ENCODE assay signal across 8 cellular contexts in genomic region chr13:38223093-38223492, GRCh38.
DNase-seq lines count a peak whose midpoint lies in the region; ATAC-seq and TF ChIP-seq lines count a peak whose summit lies in the region.

No MANE protein-coding gene starts in this region.

- intact Hi-C loops in left ventricle myocardium superior (cut with micrococcal nuclease): no loop called here
- intact Hi-C loops in natural killer cell (cut with micrococcal nuclease): no loop called here

- H3K36me3 Mint-ChIP-seq in natural killer cell: peaks cover 21% of the 10 kb centered on the region

- no peaks in the 10 kb centered on the region for H3K27me3 ChIP-seq in cardiac muscle cell
- H3K27me3 ChIP-seq in RWPE2 (ENCODE audit: insufficient read depth, poor library complexity, severe bottlenecking): no peaks in the 10 kb centered on the region
- H3K27me3 ChIP-seq in foreskin keratinocyte: no peaks in the 10 kb centered on the region

- ATAC-seq in left ventricle myocardium superior (no peak), RWPE2 (ENCODE audit: low read depth) (no peak), foreskin keratinocyte (no peak), natural killer cell (no peak)

- no peaks in the 10 kb centered on the region for H3K27me3 Mint-ChIP-seq in natural killer cell (ENCODE audit: low read depth in 2 of 2)

- H3K27ac ChIP-seq in cardiac muscle cell (no peak overlapping the region), RWPE2 (ENCODE audit: poor library complexity, severe bottlenecking) (no peak overlapping the region), foreskin keratinocyte (no peak overlapping the region)

- H3K4me1 ChIP-seq in cardiac muscle cell (ENCODE audit: low read depth) (no peaks in the 10 kb centered on the region), RWPE2 (ENCODE audit: insufficient read depth, poor library complexity, severe bottlenecking) (no peaks in the 10 kb centered on the region), foreskin keratinocyte (no peaks in the 10 kb centered on the region)

- no peak overlapping the region for H3K4me3 Mint-ChIP-seq in natural killer cell

- in situ Hi-C loops in KBM-7 (cut with MboI; ENCODE audit: low pct_unique_long_range_greater_than_20kb, low sequenced_read_pairs): no loop called here

- DNase-seq in cardiac muscle cell (ENCODE audit: low read depth in 1 of 2, low spot score in 1 of 2): peak; percentile 64 to 67
- no peak for DNase-seq in left ventricle myocardium superior
- no peak for DNase-seq in RWPE2 (ENCODE audit: low spot score)
- no peak for DNase-seq in foreskin keratinocyte
- DNase-seq in natural killer cell: no peak
- DNase-seq in activated gamma-delta T cell (lab: John Stamatoyannopoulos, UW): no peak
- DNase-seq in KBM-7: no peak
- DNase-seq in central memory CD4-positive, alpha-beta T cell: no peak

- H3K9me3 Mint-ChIP-seq in natural killer cell: peaks cover 7 to 8% of the 10 kb centered on the region in 2 donors

- TF ChIP-seq CTCF in cardiac muscle cell (IDR thresholded peaks at IDR 0.05; ENCODE audit: low read depth, low read length) (peak; percentile 40), RWPE2 (IDR thresholded peaks at IDR 0.05; ENCODE audit: poor library complexity, severe bottlenecking) (peak; percentile 45), foreskin keratinocyte (conservative IDR thresholded peaks at IDR 0.05) (peak; percentile 49), natural killer cell (IDR thresholded peaks at IDR 0.05) (no peak)

- H3K4me3 ChIP-seq in cardiac muscle cell: no peak overlapping the region
- H3K4me3 ChIP-seq in RWPE2 (ENCODE audit: severe bottlenecking): no peak overlapping the region

- no peaks in the 10 kb centered on the region for H3K4me1 Mint-ChIP-seq in natural killer cell

- H3K36me3 ChIP-seq in cardiac muscle cell (no peaks in the 10 kb centered on the region), RWPE2 (ENCODE audit: low read depth) (no peaks in the 10 kb centered on the region)

- H3K9me3 ChIP-seq in cardiac muscle cell (ENCODE audit: low read depth) (no peaks in the 10 kb centered on the region), RWPE2 (ENCODE audit: severe bottlenecking) (no peaks in the 10 kb centered on the region)

- H3K27ac Mint-ChIP-seq in natural killer cell: no peak overlapping the region

Comparison
In these comparisons a context has a peak if more than half of its experiments do, and no peak if none do; other contexts are left out.
1. DNase-seq: peak in cardiac muscle cell (2 of 2); none in left ventricle myocardium superior (single experiment), RWPE2 (single experiment), foreskin keratinocyte (0 of 2), natural killer cell (single experiment), activated gamma-delta T cell (single experiment), KBM-7 (single experiment) and central memory CD4-positive, alpha-beta T cell (single experiment).